Comparison of ENCODE assay signal across 28 cellular contexts in genomic region chr22:43268261-43268660, GRCh38.
"Had no signal": no experiment of that assay in that cellular context is flagged by ENCODE, and none has a peak within 500 bp of the region (broad histone marks: within the 10 kb centered on the region; RNA-seq: fewer than 3 reads in every experiment).

No MANE protein-coding gene starts in this region.

- H3K9me3 Mint-ChIP-seq: endodermal cell; mesothelial cell of epicardium; naive thymus-derived CD4-positive, alpha-beta T cell; stimulated activated naive B cell treated with anti-CD40 and anti-IgM and Interleukin-4, amounts not matched to agents 10 μg/mL and 1 μg/mL and 100 μg/mL, for 72 hours; stimulated activated naive CD8-positive, alpha-beta T cell treated with anti-CD3 and anti-CD28 coated beads, Interleukin-15, Interleukin-2, amounts not matched to agents 100 ng/mL and 50 ng/mL, for 24 hours had no signal

- ATAC-seq: esophagus mucosa; gastrocnemius medialis; heart left ventricle; left cardiac atrium; left lung; mucosa of descending colon; naive thymus-derived CD4-positive, alpha-beta T cell; right lobe of liver; stimulated activated naive B cell treated with anti-CD40 and anti-IgM and Interleukin-4, amounts not matched to agents 10 μg/mL and 1 μg/mL and 100 μg/mL, for 72 hours; upper lobe of right lung had no signal

- H3K4me3 ChIP-seq: dorsolateral prefrontal cortex, gastrocnemius medialis, heart left ventricle, hepatocyte, left lung, mucosa of descending colon, ovary, right lobe of liver, thoracic aorta, tibial nerve, upper lobe of right lung, uterus had no signal

- H3K9me3 ChIP-seq: gastrocnemius medialis, heart left ventricle, left lung, mucosa of descending colon, ovary, right lobe of liver, thoracic aorta, tibial nerve, upper lobe of right lung, uterus had no signal

- H3K36me3 ChIP-seq: gastrocnemius medialis, heart left ventricle, left lung, ovary, right lobe of liver, thoracic aorta, tibial nerve, upper lobe of right lung, uterus had no signal

- H3K4me3 Mint-ChIP-seq: endodermal cell; mesothelial cell of epicardium; naive thymus-derived CD4-positive, alpha-beta T cell; stimulated activated naive B cell treated with anti-CD40 and anti-IgM and Interleukin-4, amounts not matched to agents 10 μg/mL and 1 μg/mL and 100 μg/mL, for 72 hours; stimulated activated naive CD8-positive, alpha-beta T cell treated with anti-CD3 and anti-CD28 coated beads, Interleukin-15, Interleukin-2, amounts not matched to agents 100 ng/mL and 50 ng/mL, for 24 hours had no signal

- H3K27ac Mint-ChIP-seq: endodermal cell; mesothelial cell of epicardium; naive thymus-derived CD4-positive, alpha-beta T cell; stimulated activated naive B cell treated with anti-CD40 and anti-IgM and Interleukin-4, amounts not matched to agents 10 μg/mL and 1 μg/mL and 100 μg/mL, for 72 hours; stimulated activated naive CD8-positive, alpha-beta T cell treated with anti-CD3 and anti-CD28 coated beads, Interleukin-15, Interleukin-2, amounts not matched to agents 100 ng/mL and 50 ng/mL, for 24 hours had no signal

- H3K27me3 Mint-ChIP-seq: naive thymus-derived CD4-positive, alpha-beta T cell had no signal

- H3K36me3 Mint-ChIP-seq: mesothelial cell of epicardium; naive thymus-derived CD4-positive, alpha-beta T cell; stimulated activated naive B cell treated with anti-CD40 and anti-IgM and Interleukin-4, amounts not matched to agents 10 μg/mL and 1 μg/mL and 100 μg/mL, for 72 hours had no signal

- H3K27me3 ChIP-seq: hepatocyte, ovary, right lobe of liver, upper lobe of right lung, uterus had no signal

- H3K79me2 ChIP-seq: hepatocyte had no signal

- H2AFZ ChIP-seq: hepatocyte had no signal

- H3K27ac ChIP-seq: dorsolateral prefrontal cortex, epithelial cell of prostate, gastrocnemius medialis, heart left ventricle, hepatocyte, left lung, ovary, right lobe of liver, thoracic aorta, upper lobe of right lung, uterus had no signal

- DNase-seq: dorsolateral prefrontal cortex; effector CD4-positive, alpha-beta T cell; endodermal cell; foreskin fibroblast; gastrocnemius medialis; heart left ventricle; left cardiac atrium; left lung; mesenchymal stem cell; mucosa of descending colon; naive thymus-derived CD4-positive, alpha-beta T cell; occipital lobe; ovary; posterior cingulate gyrus; right lobe of liver; small intestine; stimulated activated CD4-positive, alpha-beta T cell treated with anti-CD3 and anti-CD28 coated beads, Interleukin-15, amount 100 ng/mL, for 24 hours; stimulated activated CD4-positive, alpha-beta T cell treated with anti-CD3 and anti-CD28 coated beads, Interleukin-2, amount 100 ng/mL, for 48 hours; stimulated activated naive B cell treated with anti-CD40 and anti-IgM and Interleukin-4, amounts not matched to agents 10 μg/mL and 1 μg/mL and 100 μg/mL, for 72 hours; upper lobe of right lung; uterus had no signal

- H3K4me2 ChIP-seq: hepatocyte had no signal
